Comparison of ENCODE assay signal across 2 cellular contexts in the genomic region with DNA sequence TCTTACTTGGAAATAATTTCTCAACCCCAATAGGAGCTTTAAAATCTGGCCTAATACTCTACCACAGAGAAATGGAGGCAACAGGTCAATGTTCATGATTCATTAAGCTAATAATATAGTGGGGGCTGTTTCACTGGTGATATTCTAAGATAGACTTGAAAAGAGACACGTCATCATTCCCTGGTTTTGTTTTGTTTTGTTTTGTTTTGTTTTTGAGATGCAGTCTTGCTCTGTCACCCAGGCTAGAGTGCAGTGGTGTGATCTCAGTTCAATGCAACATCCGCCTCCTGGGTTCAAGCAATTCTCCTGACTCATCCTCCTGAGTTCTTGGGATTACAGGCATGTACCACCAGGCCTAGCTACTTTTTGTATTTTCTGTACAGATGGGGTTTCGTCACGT.
TF ChIP-seq lines count a peak whose summit lies in the region.

No MANE protein-coding gene starts in this region.

TF ChIP-seq in IMR-90, 13 proteins besides CTCF, POLR2A, EP300 and RAD21:
- no peak for TF ChIP-seq RCOR1 (IDR thresholded peaks at IDR 0.05; ENCODE audit: insufficient replicate concordance, low read length)
- TF ChIP-seq SMC3 (IDR thresholded peaks at IDR 0.05; ENCODE audit: low read depth, low read length): no peak
- no peak for TF ChIP-seq NFE2L2 (IDR thresholded peaks at IDR 0.05; ENCODE audit: low read depth, low read length)
- TF ChIP-seq CHD1 (IDR thresholded peaks at IDR 0.05; ENCODE audit: low read depth, low read length): no peak
- TF ChIP-seq, protein P1, sequence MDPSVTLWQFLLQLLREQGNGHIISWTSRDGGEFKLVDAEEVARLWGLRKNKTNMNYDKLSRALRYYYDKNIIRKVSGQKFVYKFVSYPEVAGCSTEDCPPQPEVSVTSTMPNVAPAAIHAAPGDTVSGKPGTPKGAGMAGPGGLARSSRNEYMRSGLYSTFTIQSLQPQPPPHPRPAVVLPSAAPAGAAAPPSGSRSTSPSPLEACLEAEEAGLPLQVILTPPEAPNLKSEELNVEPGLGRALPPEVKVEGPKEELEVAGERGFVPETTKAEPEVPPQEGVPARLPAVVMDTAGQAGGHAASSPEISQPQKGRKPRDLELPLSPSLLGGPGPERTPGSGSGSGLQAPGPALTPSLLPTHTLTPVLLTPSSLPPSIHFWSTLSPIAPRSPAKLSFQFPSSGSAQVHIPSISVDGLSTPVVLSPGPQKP (IDR thresholded peaks at IDR 0.05; ENCODE audit: borderline replicate concordance, low read depth, low read length): no peak
- TF ChIP-seq MAZ (IDR thresholded peaks at IDR 0.05; ENCODE audit: borderline replicate concordance, low read depth, low read length): no peak
- TF ChIP-seq FOS (IDR thresholded peaks at IDR 0.05; ENCODE audit: low read depth, low read length): no peak
- TF ChIP-seq, protein P2, sequence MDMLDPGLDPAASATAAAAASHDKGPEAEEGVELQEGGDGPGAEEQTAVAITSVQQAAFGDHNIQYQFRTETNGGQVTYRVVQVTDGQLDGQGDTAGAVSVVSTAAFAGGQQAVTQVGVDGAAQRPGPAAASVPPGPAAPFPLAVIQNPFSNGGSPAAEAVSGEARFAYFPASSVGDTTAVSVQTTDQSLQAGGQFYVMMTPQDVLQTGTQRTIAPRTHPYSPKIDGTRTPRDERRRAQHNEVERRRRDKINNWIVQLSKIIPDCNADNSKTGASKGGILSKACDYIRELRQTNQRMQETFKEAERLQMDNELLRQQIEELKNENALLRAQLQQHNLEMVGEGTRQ (IDR thresholded peaks at IDR 0.05; ENCODE audit: low read depth, low read length): no peak

TF ChIP-seq in K562, 482 proteins besides CTCF, POLR2A, EP300 and RAD21:
- peak; percentile 28; the same call in 1 of the 2 replicates for TF ChIP-seq MAFG (tag; conservative IDR thresholded peaks at IDR 0.05)
- no peak for TF ChIP-seq ERF (CRISPR knock-in tag; IDR thresholded peaks at IDR 0.05)
- no peak for TF ChIP-seq TCF3 (CRISPR knock-in tag; IDR thresholded peaks at IDR 0.05)
- no peak for TF ChIP-seq POU5F1 (IDR thresholded peaks at IDR 0.05; ENCODE audit: borderline replicate concordance, low read depth, low read length, partially characterized antibody)
- TF ChIP-seq ZC3H11A (IDR thresholded peaks at IDR 0.05; ENCODE audit: low read depth, low read length): no peak
- 0 out of 2 replicates have a peak, but pooled peaks have one; percentile 20 for TF ChIP-seq ARID1B (IDR thresholded peaks at IDR 0.05)
- 0 out of 4 replicates have a peak, but pooled peaks of 1 of the 2 experiments have one; percentile 15 for TF ChIP-seq TRIM24 (IDR thresholded peaks at IDR 0.05)
- no peak for TF ChIP-seq WHSC1 (IDR thresholded peaks at IDR 0.05; ENCODE audit: low read length)
- peak; percentile 22; the same call in 1 of the 2 replicates for TF ChIP-seq DPF2 (IDR thresholded peaks at IDR 0.05)
- peak; percentile 75 for TF ChIP-seq ZNF316 (IDR thresholded peaks at IDR 0.05)
- no peak for TF ChIP-seq MAZ (CRISPR knock-in tag; conservative IDR thresholded peaks at IDR 0.05 in 1 of 2, IDR thresholded peaks at IDR 0.05 in 1 of 2)
- peak; percentile 50 for TF ChIP-seq C11orf30 (IDR thresholded peaks at IDR 0.05; ENCODE audit: low read depth)
- TF ChIP-seq NONO (IDR thresholded peaks at IDR 0.05; ENCODE audit: low read depth in 2 of 2, low read length in 1 of 2): no peak
- TF ChIP-seq RBFOX2 (IDR thresholded peaks at IDR 0.05; ENCODE audit: low read depth, low read length): no peak
- TF ChIP-seq, protein P3, sequence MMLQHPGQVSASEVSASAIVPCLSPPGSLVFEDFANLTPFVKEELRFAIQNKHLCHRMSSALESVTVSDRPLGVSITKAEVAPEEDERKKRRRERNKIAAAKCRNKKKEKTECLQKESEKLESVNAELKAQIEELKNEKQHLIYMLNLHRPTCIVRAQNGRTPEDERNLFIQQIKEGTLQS (IDR thresholded peaks at IDR 0.05): peak; percentile 42
- TF ChIP-seq, protein P3 (CRISPR knock-in tag; conservative IDR thresholded peaks at IDR 0.05): no peak
